28 cellular contexts compared by ENCODE assay signal in genomic region chr16:82509636-82510035, GRCh38.
DNase-seq lines count a peak whose midpoint lies in the region; ATAC-seq and TF ChIP-seq lines count a peak whose summit lies in the region.
"Had no signal": no experiment of that assay in that cellular context is flagged by ENCODE, and none has a peak within 500 bp of the region (broad histone marks: within the 10 kb centered on the region; RNA-seq: fewer than 3 reads in every experiment).

No MANE protein-coding gene starts in this region.

- H3K4me3 Mint-ChIP-seq in brain (peak overlapping the region in 1 of 5 experiments; percentile 76), WTC11 (no peak overlapping the region)
- H3K4me3 Mint-ChIP-seq: activated T-cell treated with anti-CD3 and anti-CD28 coated beads, Interleukin-2, amount 50 U/mL, for 72 hours; CD14-positive monocyte; central memory CD8-positive, alpha-beta T cell; neural crest cell had no signal

- no peak for TF ChIP-seq CTCF in brain (conservative IDR thresholded peaks at IDR 0.05)
- TF ChIP-seq CTCF in WTC11 (IDR thresholded peaks at IDR 0.05) = no peak

- peak; percentile 1 for DNase-seq in NCI-H1048 (lab: John Stamatoyannopoulos, UW)
- DNase-seq in WTC11 (ENCODE audit: low spot score) = no peak
- no peak for DNase-seq in activated naive CD4-positive, alpha-beta T cell treated with Interleukin-2 at 50 U/mL for 16 hours
- DNase-seq: activated CD4-positive, alpha-beta T cell treated with anti-CD3 and anti-CD28 coated beads, Interleukin-2, amount 50 U/mL, for 4 hours; activated CD4-positive, CD25-positive, alpha-beta regulatory T cell; activated naive CD4-positive, alpha-beta T cell treated with anti-CD3 and anti-CD28 coated beads, Interleukin-2, amount 50 U/mL, for 16 hours; activated T-cell treated with anti-CD3 and anti-CD28 coated beads, Interleukin-2, amount 50 U/mL, for 72 hours; amniotic stem cell; DND-41; kidney glomerular epithelial cell; MV-4-11; NCI-H1694 treated with DMSO at 0.1 percent for 48 hours; NCI-H2171 treated with DMSO at 0.1 percent for 48 hours; NCI-H524; SIG-M5; stimulated activated naive CD4-positive, alpha-beta T cell treated with Interleukin-2 at 50 U/mL for 16 hours; SW 1271; T-helper 9 cell; uterus had no signal

- ATAC-seq in WTC11 (no peak), HG03439 (IDR thresholded peaks at IDR 0.05; ENCODE audit: unreplicated experiment) (no peak)
- ATAC-seq: activated T-cell treated with anti-CD3 and anti-CD28 coated beads, Interleukin-2, amount 50 U/mL, for 72 hours; Panc1 had no signal

- H3K36me3 Mint-ChIP-seq in brain = no peaks in the 10 kb centered on the region
- peaks cover 7% of the 10 kb centered on the region for H3K36me3 Mint-ChIP-seq in WTC11
- H3K36me3 Mint-ChIP-seq: CD14-positive monocyte had no signal

- no peaks in the 10 kb centered on the region for H3K27me3 ChIP-seq in layer of hippocampus (ENCODE audit: control insufficient read depth, insufficient read depth, low read length)
- H3K27me3 ChIP-seq: uterus had no signal

- CTCF ChIA-PET in WTC11 (lab: Charles Lee) = no interaction called here

- H3K27me3 Mint-ChIP-seq in brain (peaks cover 9% of the 10 kb centered on the region), WTC11 (ENCODE audit: low read depth) (no peaks in the 10 kb centered on the region; the same call in 1 of the 2 replicates)

- POLR2A ChIA-PET in WTC11 (lab: Charles Lee) = no interaction called here

- H3K9me3 Mint-ChIP-seq in brain = peaks cover 6 to 16% (median 11%) of the 10 kb centered on the region in 5 experiments
- H3K9me3 Mint-ChIP-seq in WTC11 = peaks cover 40% of the 10 kb centered on the region
- H3K9me3 Mint-ChIP-seq: activated T-cell treated with anti-CD3 and anti-CD28 coated beads, Interleukin-2, amount 50 U/mL, for 72 hours had no signal

- H3K27ac ChIP-seq in layer of hippocampus (ENCODE audit: low read depth, low read length) = peak overlapping the region; percentile 61
- H3K27ac ChIP-seq in temporal lobe (ENCODE audit: low read depth, low read length) = peak overlapping the region; percentile 84
- H3K27ac ChIP-seq: prostate gland, uterus had no signal

- H3K4me1 Mint-ChIP-seq in brain = peaks cover 45% of the 10 kb centered on the region
- H3K4me1 Mint-ChIP-seq in WTC11 = no peaks in the 10 kb centered on the region
- H3K4me1 Mint-ChIP-seq: CD14-positive monocyte; central memory CD8-positive, alpha-beta T cell had no signal

- H3K27ac Mint-ChIP-seq in brain (peak overlapping the region in 3 of 5 experiments; percentile 25 to 95 (median 60)), WTC11 (no peak overlapping the region)
- H3K27ac Mint-ChIP-seq: activated T-cell treated with anti-CD3 and anti-CD28 coated beads, Interleukin-2, amount 50 U/mL, for 72 hours; CD14-positive monocyte had no signal

TF ChIP-seq in WTC11, 78 proteins besides CTCF, POLR2A, EP300 and RAD21 (continues in another document):
- TF ChIP-seq SMAD4 (CRISPR knock-in tag; IDR thresholded peaks at IDR 0.05) (no peak), MYBL2 (CRISPR knock-in tag; IDR thresholded peaks at IDR 0.05) (no peak), E2F1 (CRISPR knock-in tag; IDR thresholded peaks at IDR 0.05) (no peak), USF2 (CRISPR knock-in tag; IDR thresholded peaks at IDR 0.05) (no peak), ZBTB43 (CRISPR knock-in tag; IDR thresholded peaks at IDR 0.05) (no peak), ARID4B (CRISPR knock-in tag; IDR thresholded peaks at IDR 0.05; ENCODE audit: borderline replicate concordance) (no peak), FOXJ3 (CRISPR knock-in tag; IDR thresholded peaks at IDR 0.05; ENCODE audit: borderline replicate concordance) (no peak), PRDM15 (CRISPR knock-in tag; IDR thresholded peaks at IDR 0.05) (no peak), OVOL2 (CRISPR knock-in tag; IDR thresholded peaks at IDR 0.05; ENCODE audit: borderline replicate concordance) (no peak), MXD4 (CRISPR knock-in tag; IDR thresholded peaks at IDR 0.05; ENCODE audit: borderline replicate concordance) (no peak)
